In genomic region chr16:58692450-58692849, GRCh38 we compare ENCODE assay signal across 8 cellular contexts.
"Had no signal": no experiment of that assay in that cellular context is flagged by ENCODE, and none has a peak within 500 bp of the region (broad histone marks: within the 10 kb centered on the region; RNA-seq: fewer than 3 reads in every experiment).

No MANE protein-coding gene starts in this region.

- FAIRE-seq: HTR-8/SVneo had no signal

- H3K9ac ChIP-seq: KMS-11 had no signal

- DNase-seq: IMR-90, Karpas-422, Kasumi-1, KBM-7, KG1 had no signal

- H3K4me2 ChIP-seq: KMS-11 had no signal

- H3K27ac ChIP-seq: HL-60, KMS-11 had no signal
